Comparison of ENCODE assay signal across 9 cellular contexts in genomic region chr11:128716231-128716630, GRCh38. TPM values are rescaled to one million over a fixed set of nuclear protein-coding genes. Genes with fewer than 3 reads are reported as not detected.
DNase-seq lines count a peak whose midpoint lies in the region; ATAC-seq and TF ChIP-seq lines count a peak whose summit lies in the region.
"Had no signal": no experiment of that assay in that cellular context is flagged by ENCODE, and none has a peak within 500 bp of the region (broad histone marks: within the 10 kb centered on the region; RNA-seq: fewer than 3 reads in every experiment).

No MANE protein-coding gene starts in this region.

- H3K4me3 ChIP-seq in right lobe of liver (no peak overlapping the region), thymus (ENCODE audit: low read length) (peak overlapping the region; percentile 30)

- no peaks in the 10 kb centered on the region for H3K27me3 Mint-ChIP-seq in activated naive CD4-positive, alpha-beta T cell treated with anti-CD3 and anti-CD28 coated beads for 36 hours (ENCODE audit: low read depth)

- H3K27ac ChIP-seq in right lobe of liver (peak overlapping the region; percentile 36 to 76 (median 58)), thymus (ENCODE audit: low read depth) (peak overlapping the region; percentile 95)

- 17% methylated on average over 3 of the region's 3 CpGs for WGBS in right lobe of liver (ENCODE audit: insufficient coverage, low coverage, low lambda C conversion rate, missing lambda C conversion rate)
- 6% methylated on average over 3 of the region's 3 CpGs for WGBS in thymus

- peak; percentile 50 for DNase-seq in activated naive CD4-positive, alpha-beta T cell treated with anti-CD3 and anti-CD28 coated beads for 36 hours
- no peak for DNase-seq in activated naive CD4-positive, alpha-beta T cell treated with anti-CD3 and anti-CD28 coated beads, Interleukin-2, amount 50 U/mL, for 16 hours
- peak; percentile 28 to 38 for DNase-seq in activated T-cell treated with anti-CD3 and anti-CD28 coated beads, Interleukin-2, amount 50 U/mL, for 48 hours
- DNase-seq in right lobe of liver: peak in 1 of 3 donors; percentile 31
- DNase-seq in NCI-H2227 treated with DMSO at 0.1 percent for 48 hours (lab: John Stamatoyannopoulos, UW): no peak
- DNase-seq in KG1 (lab: John Stamatoyannopoulos, UW): no peak
- no peak for DNase-seq in NCI-H2081 treated with DMSO at 0.1 percent for 48 hours (lab: John Stamatoyannopoulos, UW)

- no peak for TF ChIP-seq POLR2A in right lobe of liver (IDR thresholded peaks at IDR 0.05)

- H3K9me3 Mint-ChIP-seq in activated naive CD4-positive, alpha-beta T cell treated with anti-CD3 and anti-CD28 coated beads for 36 hours: peaks cover 7% of the 10 kb centered on the region

- H3K9me3 ChIP-seq in right lobe of liver: no peaks in the 10 kb centered on the region
- H3K9me3 ChIP-seq in thymus (ENCODE audit: control insufficient read depth): no peaks in the 10 kb centered on the region

- intact Hi-C loops in activated naive CD4-positive, alpha-beta T cell treated with anti-CD3 and anti-CD28 coated beads for 36 hours (cut with micrococcal nuclease): loop anchor here (1.0 to 5.0 kb wide), 4 partner anchors 15 to 429 kb away; no protein-coding TSS in a partner anchor
- intact Hi-C loops in right lobe of liver (cut with DNase I): no loop called here

- no peaks in the 10 kb centered on the region for H3K27me3 ChIP-seq in right lobe of liver
- H3K27me3 ChIP-seq in thymus (ENCODE audit: control insufficient read depth, insufficient read depth): no peaks in the 10 kb centered on the region

- no peaks in the 10 kb centered on the region for H3K36me3 ChIP-seq in right lobe of liver
- no peaks in the 10 kb centered on the region for H3K36me3 ChIP-seq in thymus (ENCODE audit: control insufficient read depth, insufficient read depth)

- CTCF ChIA-PET in activated naive CD4-positive, alpha-beta T cell treated with anti-CD3 and anti-CD28 coated beads for 36 hours (lab: Charles Lee): interaction anchor here (0.9 to 1.3 kb wide), 3 partner anchors 9 to 115 kb away, joined by 3 to 4 read pairs (median 4); no protein-coding TSS in a partner anchor

- peak overlapping the region; percentile 71 for H3K4me3 Mint-ChIP-seq in activated naive CD4-positive, alpha-beta T cell treated with anti-CD3 and anti-CD28 coated beads for 36 hours

- H3K36me3 Mint-ChIP-seq in activated naive CD4-positive, alpha-beta T cell treated with anti-CD3 and anti-CD28 coated beads for 36 hours (ENCODE audit: low read depth): peaks cover 9% of the 10 kb centered on the region

- peak overlapping the region; percentile 96 for H3K27ac Mint-ChIP-seq in activated naive CD4-positive, alpha-beta T cell treated with anti-CD3 and anti-CD28 coated beads for 36 hours

- TF ChIP-seq CTCF in right lobe of liver (IDR thresholded peaks at IDR 0.05): no peak

- H3K4me1 Mint-ChIP-seq in activated naive CD4-positive, alpha-beta T cell treated with anti-CD3 and anti-CD28 coated beads for 36 hours (ENCODE audit: low read depth): peaks cover 96% of the 10 kb centered on the region

- H3K4me1 ChIP-seq in right lobe of liver: peaks cover 0 to 4% (median 1%) of the 10 kb centered on the region in 4 donors
- peaks cover 62% of the 10 kb centered on the region for H3K4me1 ChIP-seq in thymus (ENCODE audit: control insufficient read depth, insufficient read depth, low read length)

- peak; percentile 6 to 28 (median 16) for ATAC-seq in right lobe of liver

RNA-seq across cellular contexts. Expression of gene FLI1, which starts 22.4 kb away (rescaled TPM):
- 10 to 100 TPM; 64.0 to 65.0 TPM for total RNA-seq in activated naive CD4-positive, alpha-beta T cell treated with anti-CD3 and anti-CD28 coated beads for 36 hours
- 1 to 10 TPM; 3.8 to 7.9 (median 6.2) TPM for total RNA-seq in right lobe of liver
- polyA plus RNA-seq in thymus: 42.7 TPM
- total RNA-seq: NCI-H460 had no signal

Comparison
In these comparisons a context has a peak if more than half of its experiments do, and no peak if none do; other contexts are left out.
1. DNase-seq: peak in activated naive CD4-positive, alpha-beta T cell treated with anti-CD3 and anti-CD28 coated beads for 36 hours (single experiment) and activated T-cell treated with anti-CD3 and anti-CD28 coated beads, Interleukin-2, amount 50 U/mL, for 48 hours (2 of 2); none in activated naive CD4-positive, alpha-beta T cell treated with anti-CD3 and anti-CD28 coated beads, Interleukin-2, amount 50 U/mL, for 16 hours (single experiment), NCI-H2227 treated with DMSO at 0.1 percent for 48 hours (single experiment), KG1 (single experiment) and NCI-H2081 treated with DMSO at 0.1 percent for 48 hours (single experiment).
2. RNA of gene FLI1, which starts 22.4 kb away (total RNA-seq): 64.0 to 65.0 TPM in activated naive CD4-positive, alpha-beta T cell treated with anti-CD3 and anti-CD28 coated beads for 36 hours; 3.8 to 7.9 TPM in right lobe of liver; every median in the first group is over 4 times any median in the second.